ENCODE assay signal across 8 cellular contexts in genomic region chr15:22838292-22839042, GRCh38. TPM values are rescaled to one million over a fixed set of nuclear protein-coding genes. Genes with fewer than 3 reads are reported as not detected.
A peak's percentile ranks its signal among the peaks of the same experiment; 100 is the strongest.
DNase-seq lines count a peak whose midpoint lies in the region; ATAC-seq and TF ChIP-seq lines count a peak whose summit lies in the region.

Gene NIPA2 (plus strand): TSS chr15:22838666. CDS start chr15:22851732, 13,066 bp downstream.

- H3K27me3 ChIP-seq in fibroblast of lung (ENCODE audit: control insufficient read depth, insufficient read depth, low read length) = no peaks in the 10 kb centered on the region

- POLR2A ChIA-PET in RWPE1 (lab: Yijun Ruan, JAX; ENCODE audit: low non-redundant PET) = no interaction called here
- POLR2A ChIA-PET in naive thymus-derived CD8-positive, alpha-beta T cell (lab: Charles Lee) = interaction anchor here (0.5 to 1.2 kb wide), 5 partner anchors 29 to 216 kb away, joined by 3 to 6 read pairs (median 4); partner anchors contain the start of gene TUBGCP5

- peak within 1 kb of the TSS; percentile 93 for H3K4me3 Mint-ChIP-seq in activated T-helper 17 cell treated with anti-CD3 and anti-CD28 coated beads, Interleukin-2, amount 50 U/mL, for 72 hours
- peak within 1 kb of the TSS; percentile 87 to 97 (median 93) for H3K4me3 Mint-ChIP-seq in naive thymus-derived CD8-positive, alpha-beta T cell

- CTCF ChIA-PET in RWPE1 (lab: Yijun Ruan, JAX) = interaction anchor here (1.2 kb wide), 1 partner anchor 11 kb away, joined by 4 read pairs; no protein-coding TSS in a partner anchor

- H3K9me3 Mint-ChIP-seq in activated T-helper 17 cell treated with anti-CD3 and anti-CD28 coated beads, Interleukin-2, amount 50 U/mL, for 72 hours = no peaks in the 10 kb centered on the region
- no peaks in the 10 kb centered on the region for H3K9me3 Mint-ChIP-seq in naive thymus-derived CD8-positive, alpha-beta T cell

- H3K9ac ChIP-seq in fibroblast of lung (ENCODE audit: insufficient read depth, low read length) = peak within 1 kb of the TSS; percentile 93

- no peaks in the 10 kb centered on the region for H3K4me1 ChIP-seq in fibroblast of lung (ENCODE audit: control insufficient read depth, extremely low read depth, insufficient read depth, low read length)

- DNase-seq in Daoy (ENCODE audit: low read depth) = peak; percentile 98
- DNase-seq in GOT3 (lab: John Stamatoyannopoulos, UW) = peak; percentile 98
- DNase-seq in LNCaP clone FGC (ENCODE audit: low read depth) = peak; percentile 93
- peak; percentile 99 for DNase-seq in RWPE1 (ENCODE audit: low spot score)
- DNase-seq in fibroblast of lung (ENCODE audit: low read depth in 2 of 2) = peak; percentile 96 to 98
- DNase-seq in naive thymus-derived CD8-positive, alpha-beta T cell = peak; percentile 96 to 99 (median 98)
- DNase-seq in stimulated activated naive CD4-positive, alpha-beta T cell (lab: John Stamatoyannopoulos, UW) = peak; percentile 95 to 98 (median 97)

- peaks cover 15% of the 10 kb centered on the region for H3K4me1 Mint-ChIP-seq in activated T-helper 17 cell treated with anti-CD3 and anti-CD28 coated beads, Interleukin-2, amount 50 U/mL, for 72 hours
- H3K4me1 Mint-ChIP-seq in naive thymus-derived CD8-positive, alpha-beta T cell = peaks cover 17 to 38% (median 32%) of the 10 kb centered on the region in 4 donors

- H3K27me3 Mint-ChIP-seq in activated T-helper 17 cell treated with anti-CD3 and anti-CD28 coated beads, Interleukin-2, amount 50 U/mL, for 72 hours = no peaks in the 10 kb centered on the region
- no peaks in the 10 kb centered on the region for H3K27me3 Mint-ChIP-seq in naive thymus-derived CD8-positive, alpha-beta T cell

- no peaks in the 10 kb centered on the region for H3K36me3 ChIP-seq in fibroblast of lung (ENCODE audit: control insufficient read depth, insufficient read depth, low read length)

- TF ChIP-seq CTCF in LNCaP clone FGC (IDR thresholded peaks at IDR 0.05; ENCODE audit: control insufficient read depth, extremely low read depth, insufficient read depth) (peak; percentile 25; the same call in 1 of the 2 replicates), RWPE1 (conservative IDR thresholded peaks at IDR 0.05; ENCODE audit: low read depth) (no peak), fibroblast of lung (conservative IDR thresholded peaks at IDR 0.05 in 1 of 2, IDR thresholded peaks at IDR 0.05 in 1 of 2; ENCODE audit: low read depth in 1 of 2, low read length in 2 of 2) (no peak)

- peak within 1 kb of the TSS; percentile 93 for H3K4me3 ChIP-seq in LNCaP clone FGC (ENCODE audit: low read depth, low read length)
- H3K4me3 ChIP-seq in fibroblast of lung (replicated peaks in 1 of 4; ENCODE audit: control extremely low read depth in 1 of 4, insufficient read depth in 1 of 4, low read depth in 3 of 4, low read length in 4 of 4) = peak within 1 kb of the TSS; percentile 84 to 98 (median 92)

- H3K79me2 ChIP-seq in fibroblast of lung (ENCODE audit: control insufficient read depth, insufficient read depth, low read length) = peaks cover 41% of the 10 kb centered on the region

- peak within 1 kb of the TSS; percentile 87 for H3K4me2 ChIP-seq in fibroblast of lung (ENCODE audit: extremely low read depth, insufficient read depth, low read length)

- H3K27ac Mint-ChIP-seq in activated T-helper 17 cell treated with anti-CD3 and anti-CD28 coated beads, Interleukin-2, amount 50 U/mL, for 72 hours = peak within 1 kb of the TSS; percentile 94
- peak within 1 kb of the TSS; percentile 83 to 97 (median 92) for H3K27ac Mint-ChIP-seq in naive thymus-derived CD8-positive, alpha-beta T cell

- peak within 1 kb of the TSS; percentile 69 for H2AFZ ChIP-seq in fibroblast of lung (ENCODE audit: low read length)

- H4K20me1 ChIP-seq in fibroblast of lung (ENCODE audit: control insufficient read depth, extremely low read depth, insufficient read depth, low read length) = no peaks in the 10 kb centered on the region

- H3K27ac ChIP-seq in RWPE1 (peak within 1 kb of the TSS; percentile 96), fibroblast of lung (ENCODE audit: insufficient read depth, low read length) (peak within 1 kb of the TSS; percentile 97)

- peak; percentile 96 for ATAC-seq in activated T-helper 17 cell treated with anti-CD3 and anti-CD28 coated beads, Interleukin-2, amount 50 U/mL, for 72 hours (replicated peaks)
- peak; percentile 94 to 95 for ATAC-seq in naive thymus-derived CD8-positive, alpha-beta T cell

- H3K36me3 Mint-ChIP-seq in activated T-helper 17 cell treated with anti-CD3 and anti-CD28 coated beads, Interleukin-2, amount 50 U/mL, for 72 hours (ENCODE audit: low read depth) = peaks cover 38% of the 10 kb centered on the region
- peaks cover 0 to 24% (median 2%) of the 10 kb centered on the region in 3 donors for H3K36me3 Mint-ChIP-seq in naive thymus-derived CD8-positive, alpha-beta T cell

- H3K9me3 ChIP-seq in fibroblast of lung (ENCODE audit: control insufficient read depth, insufficient read depth, low read depth, low read length) = no peaks in the 10 kb centered on the region

RNA-seq across cellular contexts. Expression of gene NIPA2, which starts in this region (rescaled TPM):
- 123 and 140 TPM in 2 replicates for total RNA-seq in Daoy (2014; rRNA removed; shearing (Covaris generic))
- total RNA-seq in activated T-helper 17 cell treated with anti-CD3 and anti-CD28 coated beads, Interleukin-2, amount 50 U/mL, for 72 hours = 10 to 100 TPM; 39.9 to 90.7 TPM
- total RNA-seq in fibroblast of lung = 41.6 and 47.7 TPM in 2 replicates
- polyA plus RNA-seq in fibroblast of lung = 64.7 and 65.8 TPM in 2 replicates
- polyA plus RNA-seq in fibroblast of lung (2012) = 46.5 and 52.9 TPM in 2 replicates
- polyA minus RNA-seq in fibroblast of lung (ENCODE audit: low replicate concordance) = 11.7 and 27.2 TPM in 2 replicates
- total RNA-seq in naive thymus-derived CD8-positive, alpha-beta T cell = 10 to 100 TPM; 40.8 to 44.3 TPM
- polyA plus RNA-seq in naive thymus-derived CD8-positive, alpha-beta T cell = 10 to 100 TPM; 35.9 to 44.8 (median 36.8) TPM

Comparison
In these comparisons a context has a peak if more than half of its experiments do, and no peak if none do; other contexts are left out.
1. Peak in every context shown above with its lines: DNase-seq, ATAC-seq, H3K4me3 ChIP-seq and H3K27ac ChIP-seq.